16 cellular contexts compared by ENCODE assay signal in genomic region chr10:17123062-17123661, GRCh38. TPM values are rescaled to one million over a fixed set of nuclear protein-coding genes. Genes with fewer than 3 reads are reported as not detected.
DNase-seq lines count a peak whose midpoint lies in the region; ATAC-seq, FAIRE-seq and TF ChIP-seq lines count a peak whose summit lies in the region.
"Had no signal": no experiment of that assay in that cellular context is flagged by ENCODE, and none has a peak within 500 bp of the region (broad histone marks: within the 10 kb centered on the region; RNA-seq: fewer than 3 reads in every experiment).

No MANE protein-coding gene starts in this region.

- no peaks in the 10 kb centered on the region for H3F3A ChIP-seq in neural progenitor cell (ENCODE audit: low read depth)

- no peak overlapping the region for H3K9ac ChIP-seq in NT2/D1 (ENCODE audit: insufficient read length, low read depth)
- H3K9ac ChIP-seq in neural progenitor cell = no peak overlapping the region

- no peak for ATAC-seq in naive thymus-derived CD8-positive, alpha-beta T cell
- ATAC-seq: left lobe of liver had no signal

- no peak overlapping the region for H3K4me3 Mint-ChIP-seq in neural progenitor cell
- no peak overlapping the region for H3K4me3 Mint-ChIP-seq in naive thymus-derived CD8-positive, alpha-beta T cell
- H3K4me3 Mint-ChIP-seq: CD4-positive, alpha-beta memory T cell had no signal

- H3K36me3 ChIP-seq in NT2/D1 (ENCODE audit: insufficient read depth, insufficient read length, low read length) (no peaks in the 10 kb centered on the region), neural progenitor cell (no peaks in the 10 kb centered on the region), WERI-Rb-1 (no peaks in the 10 kb centered on the region), small intestine (ENCODE audit: control insufficient read depth in 2 of 2, insufficient read depth in 2 of 2, low read length in 2 of 2) (no peaks in the 10 kb centered on the region)

- H3K4me1 ChIP-seq in NT2/D1 (ENCODE audit: insufficient read depth, insufficient read length) (no peaks in the 10 kb centered on the region), neural progenitor cell (peaks cover 15% of the 10 kb centered on the region), small intestine (ENCODE audit: control insufficient read depth in 2 of 2, insufficient read depth in 1 of 2, low read depth in 1 of 2, low read length in 1 of 2) (peaks cover 0 to 2% of the 10 kb centered on the region in 2 donors)

- H3K36me3 Mint-ChIP-seq in neural progenitor cell = peaks cover 3% of the 10 kb centered on the region
- H3K36me3 Mint-ChIP-seq in naive thymus-derived CD8-positive, alpha-beta T cell = peaks cover 29 to 74% (median 29%) of the 10 kb centered on the region in 3 donors

- no peak overlapping the region for H2AFZ ChIP-seq in neural progenitor cell (replicated peaks)

- H3K9me3 Mint-ChIP-seq in neural progenitor cell = no peaks in the 10 kb centered on the region
- H3K9me3 Mint-ChIP-seq in naive thymus-derived CD8-positive, alpha-beta T cell = no peaks in the 10 kb centered on the region
- H3K9me3 Mint-ChIP-seq: CD4-positive, alpha-beta memory T cell had no signal

- peak overlapping the region; percentile 42 for H3K27ac Mint-ChIP-seq in neural progenitor cell
- no peak overlapping the region for H3K27ac Mint-ChIP-seq in naive thymus-derived CD8-positive, alpha-beta T cell
- H3K27ac Mint-ChIP-seq: CD4-positive, alpha-beta memory T cell had no signal

- POLR2A ChIA-PET in naive thymus-derived CD8-positive, alpha-beta T cell (lab: Charles Lee) = no interaction called here

- no peak overlapping the region for H3K4me2 ChIP-seq in neural progenitor cell

- H4K20me1 ChIP-seq in neural progenitor cell (ENCODE audit: low read depth) = no peaks in the 10 kb centered on the region

- FAIRE-seq in small intestine (lab: Jason Lieb, UNC) = no peak
- FAIRE-seq: GM19239 had no signal

- H3K4me1 Mint-ChIP-seq in neural progenitor cell = peaks cover 36% of the 10 kb centered on the region
- H3K4me1 Mint-ChIP-seq in naive thymus-derived CD8-positive, alpha-beta T cell = peaks cover 0 to 3% (median under 1%) of the 10 kb centered on the region in 4 donors

- no peaks in the 10 kb centered on the region for H3K79me2 ChIP-seq in neural progenitor cell (ENCODE audit: low read depth)

- in situ Hi-C loops in Caki2 (cut with HindIII; ENCODE audit: low pct_unique_long_range_greater_than_20kb, low sequenced_read_pairs) = no loop called here

- H3K27ac ChIP-seq in neural progenitor cell = no peak overlapping the region
- no peak overlapping the region for H3K27ac ChIP-seq in WERI-Rb-1
- no peak overlapping the region for H3K27ac ChIP-seq in small intestine (ENCODE audit: low read depth in 1 of 2, low read length in 1 of 2)

- H3K9me3 ChIP-seq in NT2/D1 (ENCODE audit: insufficient read depth, low read length) (no peaks in the 10 kb centered on the region), neural progenitor cell (ENCODE audit: low read depth) (no peaks in the 10 kb centered on the region), WERI-Rb-1 (ENCODE audit: severe bottlenecking) (no peaks in the 10 kb centered on the region), small intestine (ENCODE audit: control insufficient read depth, low read depth) (no peaks in the 10 kb centered on the region)

- TF ChIP-seq CTCF in neural progenitor cell (IDR thresholded peaks at IDR 0.05) = no peak
- TF ChIP-seq CTCF in WERI-Rb-1 (IDR thresholded peaks at IDR 0.05; ENCODE audit: low read depth, low read length) = no peak

- H3K4me3 ChIP-seq in NT2/D1 (ENCODE audit: insufficient read length, low read depth) (no peak overlapping the region), neural progenitor cell (no peak overlapping the region), WERI-Rb-1 (ENCODE audit: low read depth, low read length) (no peak overlapping the region), small intestine (ENCODE audit: low read depth in 1 of 2, low read length in 2 of 2) (no peak overlapping the region)

- 45 to 54% (median 45%) methylated on average over 1 of the region's 1 CpG for WGBS in small intestine, 3 donors

- H3K27me3 ChIP-seq in NT2/D1 (ENCODE audit: insufficient read depth, insufficient read length) (no peaks in the 10 kb centered on the region), neural progenitor cell (no peaks in the 10 kb centered on the region), WERI-Rb-1 (ENCODE audit: insufficient read depth, low read depth, severe bottlenecking) (no peaks in the 10 kb centered on the region), small intestine (ENCODE audit: control insufficient read depth in 2 of 2, insufficient read depth in 2 of 2, low read length in 2 of 2) (no peaks in the 10 kb centered on the region)

- peaks cover 2% of the 10 kb centered on the region for H3K27me3 Mint-ChIP-seq in neural progenitor cell (ENCODE audit: insufficient read depth, low read depth)
- H3K27me3 Mint-ChIP-seq in naive thymus-derived CD8-positive, alpha-beta T cell = no peaks in the 10 kb centered on the region
- H3K27me3 Mint-ChIP-seq: CD4-positive, alpha-beta memory T cell had no signal

- DNase-seq in Caki2 (ENCODE audit: low read depth) = peak; percentile 41
- peak; percentile 5 for DNase-seq in NT2/D1 (ENCODE audit: low read depth, low spot score)
- peak; percentile 50 for DNase-seq in dedifferentiated amniotic fluid mesenchymal stem cell (ENCODE audit: extremely low spot score)
- DNase-seq in neural progenitor cell (ENCODE audit: low spot score) = no peak
- no peak for DNase-seq in naive thymus-derived CD8-positive, alpha-beta T cell
- DNase-seq in WERI-Rb-1 = no peak
- no peak for DNase-seq in activated CD8-positive, alpha-beta memory T cell treated with anti-CD3 and anti-CD28 coated beads, Interleukin-2, amount 50 U/mL, for 48 hours
- DNase-seq in small intestine = no peak
- DNase-seq: aorta; CD4-positive, alpha-beta memory T cell; erythroblast; H7; NCI-H226; RPMI8226 had no signal

RNA-seq across cellular contexts. Expression of gene CUBN, which starts 6.4 kb away (rescaled TPM):
- 0.03 and 0.34 TPM in 2 replicates for total RNA-seq in Caki2 (2014; rRNA removed; shearing (Covaris generic); ENCODE audit: low replicate concordance)
- 1.5 and 2.2 TPM in 2 replicates for total RNA-seq in neural progenitor cell (ENCODE audit: low replicate concordance)
- 10 to 100 TPM in 1 of 2 experiments, 1 to 10 TPM in 1; 9.5 to 12.2 TPM for total RNA-seq in naive thymus-derived CD8-positive, alpha-beta T cell
- under 1 TPM; 0.09 to 0.92 (median 0.11) TPM for polyA plus RNA-seq in naive thymus-derived CD8-positive, alpha-beta T cell
- under 1 TPM in 1 of 3 donors, not detected in 2; 0.18 TPM for polyA plus RNA-seq in small intestine

Comparison
In these comparisons a context has a peak if more than half of its experiments do, and no peak if none do; other contexts are left out.
1. DNase-seq: peak in Caki2 (single experiment), NT2/D1 (single experiment) and dedifferentiated amniotic fluid mesenchymal stem cell (single experiment); none in neural progenitor cell (single experiment), naive thymus-derived CD8-positive, alpha-beta T cell (0 of 10), WERI-Rb-1 (single experiment), activated CD8-positive, alpha-beta memory T cell treated with anti-CD3 and anti-CD28 coated beads, Interleukin-2, amount 50 U/mL, for 48 hours (single experiment) and small intestine (single experiment).